ENCODE assay signal across 14 cellular contexts in genomic region chr20:9572690-9573089, GRCh38. TPM values are rescaled to one million over a fixed set of nuclear protein-coding genes. Genes with fewer than 3 reads are reported as not detected.
"Had no signal": no experiment of that assay in that cellular context is flagged by ENCODE, and none has a peak within 500 bp of the region (broad histone marks: within the 10 kb centered on the region; RNA-seq: fewer than 3 reads in every experiment).

No MANE protein-coding gene starts in this region.

- H3K36me3 ChIP-seq: heart right ventricle, right atrium auricular region had no signal

- H3K9me3 ChIP-seq: heart right ventricle, right atrium auricular region had no signal

- H3K27me3 ChIP-seq: right atrium auricular region had no signal

- DNase-seq: activated CD4-positive, alpha-beta T cell treated with anti-CD3 and anti-CD28 coated beads, Interleukin-2, amount 50 U/mL, for 48 hours; activated naive CD4-positive, alpha-beta T cell treated with Interleukin-2 at 50 U/mL for 16 hours; effector CD4-positive, alpha-beta T cell; heart right ventricle; posterior cingulate gyrus; small intestine; T-helper 17 cell; trophoblast cell had no signal

- H3K27ac ChIP-seq: heart right ventricle, right atrium auricular region had no signal

- H3K4me1 ChIP-seq: heart right ventricle, right atrium auricular region had no signal

- H3K4me3 ChIP-seq: heart right ventricle, right atrium auricular region had no signal

- FAIRE-seq: colon, islet of Langerhans, small intestine, TTC549 had no signal

RNA-seq across cellular contexts. Expression of gene LAMP5, which starts 58.3 kb away (rescaled TPM):
- total RNA-seq: left lobe of liver, right atrium auricular region, subcutaneous adipose tissue had no signal
